ENCODE assay signal across 8 cellular contexts in genomic region chr19:39889872-39890754, GRCh38. TPM values are rescaled to one million over a fixed set of nuclear protein-coding genes. Genes with fewer than 3 reads are reported as not detected.
A peak's percentile ranks its signal among the peaks of the same experiment; 100 is the strongest.
DNase-seq lines count a peak whose midpoint lies in the region; ATAC-seq and TF ChIP-seq lines count a peak whose summit lies in the region.
"Not testable (repeated sequence)": the region's sequence is repeated elsewhere in the genome, so short reads cannot be mapped to it uniquely, and the experiment has no call there.
"Had no signal": no experiment of that assay in that cellular context is flagged by ENCODE, and none has a peak within 500 bp of the region (broad histone marks: within the 10 kb centered on the region; RNA-seq: fewer than 3 reads in every experiment).

No MANE protein-coding gene starts in this region.

- not testable (repeated sequence) for H3K4me1 Mint-ChIP-seq in T-helper 17 cell
- peaks cover 30% of the 10 kb centered on the region for H3K4me1 Mint-ChIP-seq in central memory CD8-positive, alpha-beta T cell

- not testable (repeated sequence) for TF ChIP-seq EP300 in stomach (IDR thresholded peaks at IDR 0.05)

- H3K9me3 Mint-ChIP-seq in central memory CD8-positive, alpha-beta T cell, result not testable (repeated sequence)

- not testable (repeated sequence) for H3K27ac ChIP-seq in stomach

- TF ChIP-seq CTCF in stomach (IDR thresholded peaks at IDR 0.05), result not testable (repeated sequence)

- 89 to 96% (median 93%) methylated on average over 17 to 20 of the region's 20 CpGs for WGBS in stomach, 5 donors

- H3K27me3 ChIP-seq in H7 (ENCODE audit: control insufficient read depth, insufficient read depth, low read length), result not testable (repeated sequence)
- H3K27me3 ChIP-seq in stomach, result peaks cover 0 to 26% (median 3%) of the 10 kb centered on the region in 3 donors

- H3K27ac Mint-ChIP-seq in T-helper 17 cell, result peak overlapping the region; percentile 6
- peak overlapping the region; percentile 44 for H3K27ac Mint-ChIP-seq in central memory CD8-positive, alpha-beta T cell (ENCODE audit: low read depth)

- H3K4me3 ChIP-seq in H7 (ENCODE audit: insufficient read depth, low read depth, low read length); stomach: not testable (repeated sequence)

- DNase-seq in H7, result peak; percentile 36
- not testable (repeated sequence) for DNase-seq in T-helper 17 cell; central memory CD8-positive, alpha-beta T cell (ENCODE audit: low spot score in 2 of 2)
- DNase-seq in iPS-NIHi11 (ENCODE audit: low spot score), result peak; percentile 4
- peak; percentile 90 for DNase-seq in mesenteric fat pad (ENCODE audit: low spot score)
- DNase-seq in posterior vena cava (ENCODE audit: low spot score), result peak; percentile 84
- peak; percentile 25 for DNase-seq in stomach

- not testable (repeated sequence) for TF ChIP-seq POLR2A in stomach (IDR thresholded peaks at IDR 0.05)

- H3K27me3 Mint-ChIP-seq in T-helper 17 cell; central memory CD8-positive, alpha-beta T cell: not testable (repeated sequence)

- not testable (repeated sequence) for ATAC-seq in T-helper 17 cell; central memory CD8-positive, alpha-beta T cell (replicated peaks; ENCODE audit: extremely low read depth, poor library complexity, severe bottlenecking)

- H3K4me3 Mint-ChIP-seq in T-helper 17 cell; central memory CD8-positive, alpha-beta T cell: not testable (repeated sequence)

- intact Hi-C loops in posterior vena cava (cut with DNase I); stomach (cut with DNase I; ENCODE audit: low total_unique reads): not testable (repeated sequence)

- H3K36me3 Mint-ChIP-seq in T-helper 17 cell (ENCODE audit: low read depth), result not testable (repeated sequence)
- H3K36me3 Mint-ChIP-seq in central memory CD8-positive, alpha-beta T cell (ENCODE audit: insufficient read depth), result peaks cover 14% of the 10 kb centered on the region

- not testable (repeated sequence) for H3K36me3 ChIP-seq in H7 (replicated peaks; ENCODE audit: control insufficient read depth, insufficient read depth, low read length)
- H3K36me3 ChIP-seq in stomach, result peaks cover 0 to 25% (median 16%) of the 10 kb centered on the region in 4 donors

- H3K4me1 ChIP-seq in stomach, result not testable (repeated sequence)

- H3K9me3 ChIP-seq in T-helper 17 cell (ENCODE audit: control insufficient read depth, low read length, poor library complexity, severe bottlenecking); stomach: not testable (repeated sequence)

RNA-seq across cellular contexts. Expression of gene FBL, which starts 43.9 kb away (rescaled TPM):
- 376 and 414 TPM in 2 replicates for total RNA-seq in H7 (2014; rRNA removed; shearing (Covaris generic))
- total RNA-seq in T-helper 17 cell (100 to 1,000 TPM; 255 to 264 TPM), mesenteric fat pad (121 TPM), posterior vena cava (100 to 1,000 TPM in 1 of 2 donors, 10 to 100 TPM in 1; 94.1 to 121 TPM), stomach (100 to 1,000 TPM in 4 of 5 donors, 10 to 100 TPM in 1; 59.8 to 311 (median 129) TPM)
- 100 to 1,000 TPM; 229 to 331 (median 318) TPM for polyA plus RNA-seq in stomach

RNA-seq across cellular contexts. Expression of gene FCGBP, which starts 44.3 kb away (rescaled TPM):
- total RNA-seq in H7 (2014; rRNA removed; shearing (Covaris generic)), result 0.10 and 0.22 TPM in 2 replicates
- total RNA-seq in T-helper 17 cell (10 to 100 TPM in 1 of 2 donors, 1 to 10 TPM in 1; 9.1 to 10.1 TPM), mesenteric fat pad (108 TPM), posterior vena cava (10 to 100 TPM; 42.1 to 98.8 TPM), stomach (1,000 to 10,000 TPM in 1 of 5 donors, 100 to 1,000 TPM in 3, 10 to 100 TPM in 1; 90.2 to 7,510 (median 472) TPM)
- polyA plus RNA-seq in stomach, result 10 to 100 TPM in 1 of 3 donors, 1 to 10 TPM in 2; 6.5 to 11.9 (median 8.4) TPM
- total RNA-seq: A172 had no signal

RNA-seq across cellular contexts. Expression of gene DYRK1B, which starts 56.2 kb away (rescaled TPM):
- total RNA-seq in H7 (2014; rRNA removed; shearing (Covaris generic)), result 5.4 and 6.9 TPM in 2 replicates
- 10 to 100 TPM; 47.5 to 55.5 TPM for total RNA-seq in T-helper 17 cell
- 8.8 TPM for total RNA-seq in mesenteric fat pad
- 1 to 10 TPM; 5.4 to 8.7 TPM for total RNA-seq in posterior vena cava
- total RNA-seq in stomach, result 10 to 100 TPM in 3 of 5 donors, 1 to 10 TPM in 2; 3.9 to 28.4 (median 10.7) TPM
- polyA plus RNA-seq in stomach, result 10 to 100 TPM in 1 of 3 donors, 1 to 10 TPM in 2; 5.7 to 13.2 (median 9.1) TPM
